In genomic region chr3:183911763-183912506, GRCh38 we compare ENCODE assay signal across 1 cellular context.
TF ChIP-seq lines count a peak whose summit lies in the region.

No MANE protein-coding gene starts in this region.

TF ChIP-seq in K562, 482 proteins besides CTCF, POLR2A, EP300 and RAD21:
- TF ChIP-seq ATF7 (IDR thresholded peaks at IDR 0.05) (peak; percentile 89), SOX6 (IDR thresholded peaks at IDR 0.05) (peak; percentile 55; the same call in 1 of the 2 replicates), ZNF512 (tag; IDR thresholded peaks at IDR 0.05) (peak; percentile 93), COPS2 (conservative IDR thresholded peaks at IDR 0.05) (no peak), CEBPG (CRISPR knock-in tag; IDR thresholded peaks at IDR 0.05) (peak; percentile 71), CEBPG (tag; conservative IDR thresholded peaks at IDR 0.05 in 1 of 2, IDR thresholded peaks at IDR 0.05 in 1 of 2) (peak; percentile 84 to 95), MLX (CRISPR knock-in tag; conservative IDR thresholded peaks at IDR 0.05) (no peak), JUND (IDR thresholded peaks at IDR 0.05; ENCODE audit: borderline replicate concordance, low read depth, low read length) (peak; percentile 34; the same call in 1 of the 2 replicates), JUND (tag; IDR thresholded peaks at IDR 0.05; ENCODE audit: borderline replicate concordance, low read depth, low read length) (no peak; the same call in 2 of the 3 replicates), TCF7 (IDR thresholded peaks at IDR 0.05; ENCODE audit: borderline replicate concordance) (no peak), SMARCA5 (IDR thresholded peaks at IDR 0.05) (peak; percentile 70; the same call in 1 of the 2 replicates), JUN (IDR thresholded peaks at IDR 0.05; ENCODE audit: borderline replicate concordance, low read depth, low read length) (0 out of 2 replicates have a peak, but pooled peaks have one; percentile 36), JUN (CRISPR knock-in tag; IDR thresholded peaks at IDR 0.05; ENCODE audit: borderline replicate concordance) (no peak), TOE1 (IDR thresholded peaks at IDR 0.05; ENCODE audit: borderline replicate concordance) (no peak), TOE1 (CRISPR knock-in tag; IDR thresholded peaks at IDR 0.05; ENCODE audit: borderline replicate concordance, low read depth) (no peak), TRIM24 (IDR thresholded peaks at IDR 0.05) (peak; percentile 80 to 90; a peak in 2 of 4 replicates), ATF3 (IDR thresholded peaks at IDR 0.05) (peak; percentile 87), ATF3 (CRISPR knock-in tag; conservative IDR thresholded peaks at IDR 0.05) (no peak), ESRRA (IDR thresholded peaks at IDR 0.05; ENCODE audit: borderline replicate concordance, low read depth) (peak; percentile 73), PKNOX1 (IDR thresholded peaks at IDR 0.05) (peak; percentile 12; the same call in 1 of the 2 replicates), BCOR (IDR thresholded peaks at IDR 0.05) (0 out of 2 replicates have a peak, but pooled peaks have one; percentile 13), BHLHE40 (IDR thresholded peaks at IDR 0.05; ENCODE audit: low read length) (no peak), UBTF (IDR thresholded peaks at IDR 0.05; ENCODE audit: borderline replicate concordance in 1 of 2, low read depth in 2 of 2, low read length in 2 of 2) (no peak), MTA1 (IDR thresholded peaks at IDR 0.05; ENCODE audit: borderline replicate concordance) (peak; percentile 67; the same call in 1 of the 2 replicates), CEBPB (tag; IDR thresholded peaks at IDR 0.05) (peak; percentile 78), BACH1 (tag; IDR thresholded peaks at IDR 0.05) (peak; percentile 26; the same call in 1 of the 2 replicates)
TF ChIP-seq in K562: peak in this region for 15.
